In genomic region chr6:148678682-148679081, GRCh38 we compare ENCODE assay signal across 28 cellular contexts.
"Had no signal": no experiment of that assay in that cellular context is flagged by ENCODE, and none has a peak within 500 bp of the region (broad histone marks: within the 10 kb centered on the region; RNA-seq: fewer than 3 reads in every experiment).

No MANE protein-coding gene starts in this region.

- H3K4me1 ChIP-seq: SJCRH30 had no signal

- H3K27ac ChIP-seq: brain microvascular endothelial cell, cardiac muscle cell, RWPE1, SJCRH30 had no signal

- H3K36me3 Mint-ChIP-seq: activated naive CD4-positive, alpha-beta T cell treated with anti-CD3 and anti-CD28 coated beads, Interleukin-2, amount 10 ng/mL, durations not matched to agents 7 days and 5 days; activated naive CD8-positive, alpha-beta T cell treated with anti-CD3 and anti-CD28 coated beads for 36 hours had no signal

- H3K27ac Mint-ChIP-seq: activated CD4-positive, alpha-beta memory T cell treated with anti-CD3 and anti-CD28 coated beads, Interleukin-2, amount 10 ng/mL, durations not matched to agents 7 days and 5 days; activated CD4-positive, alpha-beta T cell treated with anti-CD3 and anti-CD28 coated beads, Interleukin-2, amount 10 ng/mL, durations not matched to agents 7 days and 5 days; activated naive CD4-positive, alpha-beta T cell treated with anti-CD3 and anti-CD28 coated beads, Interleukin-2, amount 10 ng/mL, durations not matched to agents 7 days and 5 days; activated naive CD8-positive, alpha-beta T cell treated with anti-CD3 and anti-CD28 coated beads for 36 hours; activated T-helper 17 cell treated with anti-CD3 and anti-CD28 coated beads, Interleukin-2, amount 50 U/mL, for 72 hours; T-helper 1 cell treated with Interleukin-12 subunit alpha and Interleukin-12 subunit beta and Interleukin-4 antibody, amounts not matched to agents 30 μg/mL and 1 μg/mL, for 36 hours had no signal

- H3K36me3 ChIP-seq: brain microvascular endothelial cell, cardiac muscle cell, MG63, Peyer's patch, SJCRH30 had no signal

- ATAC-seq: activated T-helper 17 cell treated with anti-CD3 and anti-CD28 coated beads, Interleukin-2, amount 50 U/mL, for 72 hours had no signal

- H3K4me2 ChIP-seq: SK-N-SH had no signal

- H3K4me3 Mint-ChIP-seq: activated CD4-positive, alpha-beta memory T cell treated with anti-CD3 and anti-CD28 coated beads, Interleukin-2, amount 10 ng/mL, durations not matched to agents 7 days and 5 days; activated CD4-positive, alpha-beta T cell treated with anti-CD3 and anti-CD28 coated beads, Interleukin-2, amount 10 ng/mL, durations not matched to agents 7 days and 5 days; activated naive CD4-positive, alpha-beta T cell treated with anti-CD3 and anti-CD28 coated beads, Interleukin-2, amount 10 ng/mL, durations not matched to agents 7 days and 5 days; activated naive CD8-positive, alpha-beta T cell treated with anti-CD3 and anti-CD28 coated beads for 36 hours; activated T-helper 17 cell treated with anti-CD3 and anti-CD28 coated beads, Interleukin-2, amount 50 U/mL, for 72 hours; T-helper 1 cell treated with Interleukin-12 subunit alpha and Interleukin-12 subunit beta and Interleukin-4 antibody, amounts not matched to agents 30 μg/mL and 1 μg/mL, for 36 hours had no signal

- H3K9me3 Mint-ChIP-seq: activated CD4-positive, alpha-beta memory T cell treated with anti-CD3 and anti-CD28 coated beads, Interleukin-2, amount 10 ng/mL, durations not matched to agents 7 days and 5 days; activated naive CD4-positive, alpha-beta T cell treated with anti-CD3 and anti-CD28 coated beads, Interleukin-2, amount 10 ng/mL, durations not matched to agents 7 days and 5 days; activated naive CD8-positive, alpha-beta T cell treated with anti-CD3 and anti-CD28 coated beads for 36 hours; activated T-helper 17 cell treated with anti-CD3 and anti-CD28 coated beads, Interleukin-2, amount 50 U/mL, for 72 hours had no signal

- H3K27me3 Mint-ChIP-seq: activated CD4-positive, alpha-beta memory T cell treated with anti-CD3 and anti-CD28 coated beads, Interleukin-2, amount 10 ng/mL, durations not matched to agents 7 days and 5 days; activated naive CD4-positive, alpha-beta T cell treated with anti-CD3 and anti-CD28 coated beads, Interleukin-2, amount 10 ng/mL, durations not matched to agents 7 days and 5 days had no signal

- H3K9me3 ChIP-seq: Peyer's patch, SJCRH30, SK-N-SH had no signal

- H3K4me1 Mint-ChIP-seq: activated naive CD4-positive, alpha-beta T cell treated with anti-CD3 and anti-CD28 coated beads, Interleukin-2, amount 10 ng/mL, durations not matched to agents 7 days and 5 days; activated T-helper 17 cell treated with anti-CD3 and anti-CD28 coated beads, Interleukin-2, amount 50 U/mL, for 72 hours had no signal

- H3K4me3 ChIP-seq: cardiac muscle cell, MG63, Peyer's patch, SJCRH30 had no signal

- H3K27me3 ChIP-seq: brain microvascular endothelial cell, cardiac muscle cell, MG63, Peyer's patch, SJCRH30 had no signal

- DNase-seq: activated CD4-positive, alpha-beta memory T cell treated with anti-CD3 and anti-CD28 coated beads, Interleukin-2, amount 10 ng/mL, durations not matched to agents 7 days and 5 days; activated CD4-positive, alpha-beta T cell treated with anti-CD3 and anti-CD28 coated beads, Interleukin-2, amount 10 ng/mL, durations not matched to agents 7 days and 5 days; activated CD4-positive, CD25-positive, alpha-beta regulatory T cell; activated gamma-delta T cell treated with Interleukin-2 at 50 U/mL for 16 hours; activated naive CD4-positive, alpha-beta T cell treated with anti-CD3 and anti-CD28 coated beads, Interleukin-2, amount 10 ng/mL, durations not matched to agents 7 days and 5 days; activated naive CD8-positive, alpha-beta T cell treated with anti-CD3 and anti-CD28 coated beads for 36 hours; activated T-cell treated with anti-CD3 and anti-CD28 coated beads for 4 hours; activated T-cell treated with anti-CD3 and anti-CD28 coated beads, Interleukin-2, amount 50 U/mL, for 48 hours; brain microvascular endothelial cell; MG63; NCI-H1092 treated with DMSO at 0.1 percent for 48 hours; NCI-H1417 treated with DMSO at 0.1 percent for 48 hours; NCI-H1694; NCI-H2029; NCI-H2107; NCI-H2171 treated with DMSO at 0.1 percent for 48 hours; NCI-H345; NCI-H510A treated with DMSO at 0.1 percent for 48 hours; NCI-H69; NK-92 treated with Interleukin-12 subunit alpha and Interleukin-12 subunit beta, amount 100 ng/mL, for 24 hours; Peyer's patch; Right ventricle myocardium superior; SJCRH30; SK-N-SH had no signal

- H3K9ac ChIP-seq: SK-N-SH had no signal
